1 cellular context compared by ENCODE assay signal in genomic region chr20:1323256-1323655, GRCh38.
TF ChIP-seq lines count a peak whose summit lies in the region.

No MANE protein-coding gene starts in this region.

TF ChIP-seq in endothelial cell of umbilical vein, 7 proteins besides CTCF, POLR2A, EP300 and RAD21:
- no peak for TF ChIP-seq EZH2 (IDR thresholded peaks at IDR 0.05; ENCODE audit: borderline replicate concordance, low read depth, low read length, severe bottlenecking)
- TF ChIP-seq FOS (IDR thresholded peaks at IDR 0.05; ENCODE audit: borderline replicate concordance, insufficient read depth, low read length), result no peak
- no peak for TF ChIP-seq GATA2 (IDR thresholded peaks at IDR 0.05; ENCODE audit: insufficient read depth, insufficient read length, low read depth, low read length)
- no peak for TF ChIP-seq MAX (IDR thresholded peaks at IDR 0.05; ENCODE audit: insufficient read depth, insufficient read length)
- TF ChIP-seq POLR2AphosphoS5 (IDR thresholded peaks at IDR 0.05; ENCODE audit: insufficient read depth, low read depth, low read length), result no peak
- TF ChIP-seq MYC (IDR thresholded peaks at IDR 0.05; ENCODE audit: low read depth, low read length), result no peak
- TF ChIP-seq JUN (IDR thresholded peaks at IDR 0.05; ENCODE audit: borderline replicate concordance, insufficient read depth, insufficient read length, low read depth), result no peak
